Comparison of ENCODE assay signal across 15 cellular contexts in genomic region chr6:157266274-157267101, GRCh38.
"Had no signal": no experiment of that assay in that cellular context is flagged by ENCODE, and none has a peak within 500 bp of the region (broad histone marks: within the 10 kb centered on the region; RNA-seq: fewer than 3 reads in every experiment).

No MANE protein-coding gene starts in this region.

- DNase-seq: activated CD8-positive, alpha-beta memory T cell treated with anti-CD3 and anti-CD28 coated beads, Interleukin-2, amount 50 U/mL, for 4 hours; activated CD8-positive, alpha-beta T cell treated with anti-CD3 and anti-CD28 coated beads for 36 hours; activated naive CD4-positive, alpha-beta T cell treated with Interleukin-2 at 50 U/mL for 16 hours; adrenal gland; cerebellar nuclear complex; dermis blood vessel endothelial cell; erythroblast; hippocampal formation; left ventricle myocardium superior; right cardiac atrium; stimulated activated CD4-positive, alpha-beta T cell treated with anti-CD3 and anti-CD28 coated beads, Interleukin-1b, Interleukin-23, amount 100 ng/mL, for 48 hours; stimulated activated naive B cell treated with anti-CD40 and anti-IgM and Interleukin-4, amounts not matched to agents 10 μg/mL and 1 μg/mL and 100 μg/mL, for 72 hours; SW 1271; transverse colon had no signal

- H3K4me3 Mint-ChIP-seq: activated CD8-positive, alpha-beta T cell treated with anti-CD3 and anti-CD28 coated beads for 36 hours; brain; stimulated activated naive B cell treated with anti-CD40 and anti-IgM and Interleukin-4, amounts not matched to agents 10 μg/mL and 1 μg/mL and 100 μg/mL, for 72 hours had no signal

- H3K27me3 ChIP-seq: adrenal gland, transverse colon had no signal

- H3K27ac ChIP-seq: adrenal gland, transverse colon had no signal

- H3K27me3 Mint-ChIP-seq: activated CD8-positive, alpha-beta T cell treated with anti-CD3 and anti-CD28 coated beads for 36 hours had no signal

- H3K36me3 ChIP-seq: adrenal gland, transverse colon had no signal

- H3K36me3 Mint-ChIP-seq: brain; stimulated activated naive B cell treated with anti-CD40 and anti-IgM and Interleukin-4, amounts not matched to agents 10 μg/mL and 1 μg/mL and 100 μg/mL, for 72 hours had no signal

- H3K4me1 Mint-ChIP-seq: stimulated activated naive B cell treated with anti-CD40 and anti-IgM and Interleukin-4, amounts not matched to agents 10 μg/mL and 1 μg/mL and 100 μg/mL, for 72 hours had no signal

- H3K9me3 ChIP-seq: adrenal gland, transverse colon had no signal

- H3K27ac Mint-ChIP-seq: activated CD8-positive, alpha-beta T cell treated with anti-CD3 and anti-CD28 coated beads for 36 hours; stimulated activated naive B cell treated with anti-CD40 and anti-IgM and Interleukin-4, amounts not matched to agents 10 μg/mL and 1 μg/mL and 100 μg/mL, for 72 hours had no signal

- H3K4me3 ChIP-seq: adrenal gland, transverse colon had no signal
